ENCODE assay signal across 24 cellular contexts in genomic region chr9:69894720-69895119, GRCh38.
DNase-seq lines count a peak whose midpoint lies in the region; ATAC-seq, FAIRE-seq and TF ChIP-seq lines count a peak whose summit lies in the region.
"Had no signal": no experiment of that assay in that cellular context is flagged by ENCODE, and none has a peak within 500 bp of the region (broad histone marks: within the 10 kb centered on the region; RNA-seq: fewer than 3 reads in every experiment).

No MANE protein-coding gene starts in this region.

- no peak overlapping the region for H3K18ac ChIP-seq in H1 (ENCODE audit: extremely low read depth, low read length)

- CTCF ChIA-PET in mammary epithelial cell (lab: Charles Lee; ENCODE audit: low non-redundant PET), result no interaction called here
- CTCF ChIA-PET in MCF 10A (lab: Yijun Ruan, JAX), result no interaction called here
- CTCF ChIA-PET in H1 (lab: Charles Lee; ENCODE audit: partially characterized antibody), result interaction anchor here (1.8 kb wide), 1 partner anchor 9 kb away, joined by 4 read pairs; no protein-coding TSS in a partner anchor

- no peak overlapping the region for H3K56ac ChIP-seq in H1 (replicated peaks; ENCODE audit: insufficient read length, low read depth, low read length)

- no peaks in the 10 kb centered on the region for H3K79me1 ChIP-seq in H1 (ENCODE audit: low read depth, low read length)

- H3K27me3 ChIP-seq in mammary epithelial cell (ENCODE audit: insufficient read depth, low read length) (no peaks in the 10 kb centered on the region), H1 (replicated peaks in 1 of 4; ENCODE audit: control insufficient read depth in 3 of 4, extremely low read depth in 1 of 4, insufficient read depth in 3 of 4, low read length in 3 of 4) (no peaks in the 10 kb centered on the region), liver (ENCODE audit: control insufficient read depth in 4 of 4, insufficient read depth in 4 of 4, low read length in 3 of 4) (no peaks in the 10 kb centered on the region), adrenal gland (no peaks in the 10 kb centered on the region)
- H3K27me3 ChIP-seq: BE2C had no signal

- H3K9me3 ChIP-seq in mammary epithelial cell (replicated peaks; ENCODE audit: insufficient read depth, low read length), result no peaks in the 10 kb centered on the region
- H3K9me3 ChIP-seq in H1 (ENCODE audit: insufficient read depth in 2 of 2, low read depth in 1 of 2, low read length in 1 of 2), result no peaks in the 10 kb centered on the region
- no peaks in the 10 kb centered on the region for H3K9me3 ChIP-seq in liver (ENCODE audit: control insufficient read depth in 4 of 4, low read length in 3 of 4)
- peaks cover 0 to 6% (median 0%) of the 10 kb centered on the region in 3 donors for H3K9me3 ChIP-seq in adrenal gland (replicated peaks in 1 of 3)
- H3K9me3 ChIP-seq: BE2C had no signal

- dilution Hi-C loops in mammary epithelial cell (cut with HindIII; ENCODE audit: low sequenced_read_pairs), result loop anchor here (5.0 kb wide), 1 partner anchor 52 kb away; no protein-coding TSS in a partner anchor

- TF ChIP-seq CTCF in mammary epithelial cell (conservative IDR thresholded peaks at IDR 0.05 in 1 of 2, IDR thresholded peaks at IDR 0.05 in 1 of 2; ENCODE audit: extremely low read depth in 1 of 2, insufficient read depth in 1 of 2, low read depth in 1 of 2, low read length in 2 of 2) (no peak), MCF 10A (IDR thresholded peaks at IDR 0.05; ENCODE audit: unreplicated experiment) (no peak), H1 (IDR thresholded peaks at IDR 0.05; ENCODE audit: control extremely low read depth in 1 of 3, insufficient read depth in 1 of 3, low read depth in 1 of 3, low read length in 3 of 3) (no peak), liver (IDR thresholded peaks at IDR 0.05; ENCODE audit: low read depth, low read length, missing input control) (no peak), adrenal gland (IDR thresholded peaks at IDR 0.05) (no peak)

- H3K14ac ChIP-seq in H1 (ENCODE audit: insufficient read length), result no peak overlapping the region

- no peaks in the 10 kb centered on the region for H3K9me3 Mint-ChIP-seq in MCF 10A (ENCODE audit: unreplicated experiment)
- H3K9me3 Mint-ChIP-seq: CD14-positive monocyte; CD8-positive, alpha-beta memory T cell had no signal

- H3K27ac ChIP-seq in mammary epithelial cell (ENCODE audit: insufficient read depth, low read depth, low read length) (no peak overlapping the region), H1 (ENCODE audit: low read depth, low read length) (no peak overlapping the region), liver (ENCODE audit: low read depth in 1 of 2, low read length in 2 of 2) (no peak overlapping the region), adrenal gland (no peak overlapping the region)
- H3K27ac ChIP-seq: 22Rv1, SK-N-MC had no signal

- H2BK15ac ChIP-seq in H1 (ENCODE audit: low read length), result no peak overlapping the region

- H3K79me2 ChIP-seq in mammary epithelial cell (ENCODE audit: insufficient read depth, low read length), result no peaks in the 10 kb centered on the region
- no peaks in the 10 kb centered on the region for H3K79me2 ChIP-seq in H1 (ENCODE audit: control insufficient read depth in 1 of 2, insufficient read depth in 2 of 2, low read length in 2 of 2)

- H4K8ac ChIP-seq in H1 (ENCODE audit: extremely low read depth, insufficient read depth, low read length), result no peak overlapping the region

- H3K27me3 Mint-ChIP-seq in MCF 10A (ENCODE audit: insufficient read depth, unreplicated experiment), result no peaks in the 10 kb centered on the region

- H2AK5ac ChIP-seq in H1 (ENCODE audit: low read depth, low read length), result no peak overlapping the region

- H3K4me2 ChIP-seq in mammary epithelial cell (ENCODE audit: insufficient read depth, low read depth, low read length) (no peak overlapping the region), H1 (ENCODE audit: insufficient read depth in 1 of 2, low read depth in 2 of 2, low read length in 2 of 2) (no peak overlapping the region)

- H3K27ac Mint-ChIP-seq in MCF 10A (ENCODE audit: low read depth, unreplicated experiment), result no peak overlapping the region
- H3K27ac Mint-ChIP-seq: CD14-positive monocyte had no signal

- no peak overlapping the region for H4K5ac ChIP-seq in H1 (ENCODE audit: insufficient read length, low read depth, low read length)

- peak overlapping the region; percentile 65 for H3K23ac ChIP-seq in H1 (ENCODE audit: insufficient read length)

- H4K20me1 ChIP-seq in mammary epithelial cell (ENCODE audit: insufficient read depth, low read length) (no peaks in the 10 kb centered on the region), H1 (replicated peaks in 1 of 2; ENCODE audit: control insufficient read depth in 1 of 2, insufficient read depth in 2 of 2, low read length in 2 of 2) (no peaks in the 10 kb centered on the region)

- H3K9ac ChIP-seq in mammary epithelial cell (ENCODE audit: insufficient read depth, low read length) (no peak overlapping the region), H1 (replicated peaks in 1 of 4; ENCODE audit: extremely low read depth in 1 of 4, low read depth in 3 of 4, low read length in 3 of 4) (no peak overlapping the region), liver (ENCODE audit: low read depth in 1 of 2, low read length in 2 of 2) (no peak overlapping the region)

- H3K4ac ChIP-seq in H1 (replicated peaks; ENCODE audit: insufficient read length, low read depth, low read length), result no peak overlapping the region

- no peak overlapping the region for H3K4me3 ChIP-seq in mammary epithelial cell (replicated peaks in 1 of 3; ENCODE audit: insufficient read depth in 1 of 3, low read depth in 2 of 3, low read length in 3 of 3)
- no peak overlapping the region for H3K4me3 ChIP-seq in H1 (ENCODE audit: extremely low read depth in 1 of 4, insufficient read depth in 2 of 4, low read depth in 3 of 4, low read length in 4 of 4)
- H3K4me3 ChIP-seq in liver (ENCODE audit: low read depth in 1 of 3, low read length in 3 of 3), result no peak overlapping the region
- H3K4me3 ChIP-seq in adrenal gland, result no peak overlapping the region
- H3K4me3 ChIP-seq: SK-N-MC had no signal

- H3K36me3 Mint-ChIP-seq in MCF 10A (ENCODE audit: insufficient read depth, unreplicated experiment), result no peaks in the 10 kb centered on the region
- H3K36me3 Mint-ChIP-seq: CD14-positive monocyte; CD8-positive, alpha-beta memory T cell had no signal

- DNase-seq in mammary epithelial cell (no peak), MCF 10A (ENCODE audit: unreplicated experiment) (no peak), H1 (ENCODE audit: low read depth in 1 of 2, low spot score in 2 of 2) (no peak), urothelium cell line (ENCODE audit: low spot score) (no peak), adrenal gland (no peak)
- DNase-seq: ACHN; BE2C; CD8-positive, alpha-beta memory T cell; H7; NCI-H1105 treated with DMSO at 0.1 percent for 48 hours; NCI-H146; NCI-H1930; NCI-H2107; NCI-H446; NCI-H524 treated with DMSO at 0.1 percent for 48 hours; NCI-H774; SIG-M5 had no signal

- FAIRE-seq in H1 (lab: Jason Lieb, UNC) (no peak), urothelium cell line (lab: Jason Lieb, UNC) (peak; percentile 40)
- FAIRE-seq: G401.6 had no signal

- no peak overlapping the region for H4K91ac ChIP-seq in H1 (replicated peaks; ENCODE audit: insufficient read length, low read length)

- intact Hi-C loops in mammary epithelial cell (cut with micrococcal nuclease), result no loop called here
- intact Hi-C loops in MCF 10A (cut with micrococcal nuclease), result no loop called here
- intact Hi-C loops in adrenal gland (cut with DNase I), result no loop called here

- H2BK20ac ChIP-seq in H1 (ENCODE audit: low read length), result no peak overlapping the region

- POLR2A ChIA-PET in MCF 10A (lab: Yijun Ruan, JAX) (interaction anchor here (0.6 kb wide), 2 partner anchors 21 to 310 kb away, joined by 3 read pairs; no protein-coding TSS in a partner anchor), H1 (lab: Charles Lee; ENCODE audit: partially characterized antibody) (interaction anchor here (0.7 kb wide), 1 partner anchor 173 kb away, joined by 3 read pairs; no protein-coding TSS in a partner anchor)

- in situ Hi-C loops in mammary epithelial cell (cut with MboI; ENCODE audit: low sequenced_read_pairs in 2 of 2), result loop anchor here in 1 of 2 donors (25.0 kb wide), 1 partner anchor 832 kb away; no protein-coding TSS in a partner anchor

- no peak for TF ChIP-seq EP300 in H1 (IDR thresholded peaks at IDR 0.05; ENCODE audit: borderline replicate concordance in 1 of 2, low read depth in 2 of 2, low read length in 2 of 2)

- peak overlapping the region; percentile 47 for H2AFZ ChIP-seq in mammary epithelial cell (ENCODE audit: low read depth, low read length)
- H2AFZ ChIP-seq in H1 (ENCODE audit: low read length), result no peak overlapping the region

- no peak overlapping the region for H2BK120ac ChIP-seq in H1 (replicated peaks; ENCODE audit: low read depth, low read length)

- no peak overlapping the region for H3K4me3 Mint-ChIP-seq in MCF 10A (ENCODE audit: unreplicated experiment)
- H3K4me3 Mint-ChIP-seq: CD14-positive monocyte; CD8-positive, alpha-beta memory T cell had no signal

- peaks cover 22% of the 10 kb centered on the region for H3K4me1 ChIP-seq in mammary epithelial cell (ENCODE audit: insufficient read depth, low read length)
- no peaks in the 10 kb centered on the region for H3K4me1 ChIP-seq in H1 (replicated peaks in 1 of 4; ENCODE audit: control insufficient read depth in 3 of 4, insufficient read depth in 4 of 4, low read length in 3 of 4)
- H3K4me1 ChIP-seq in liver (ENCODE audit: control insufficient read depth in 4 of 4, insufficient read depth in 4 of 4, low read length in 3 of 4), result peaks cover 0 to 9% (median 4%) of the 10 kb centered on the region in 4 donors
- H3K4me1 ChIP-seq in adrenal gland (replicated peaks in 1 of 2), result no peaks in the 10 kb centered on the region
- H3K4me1 ChIP-seq: BE2C had no signal

- BruUV-seq in mammary epithelial cell (replicated peaks; lab: Mats Ljungman, UMichigan) (no TSS peak), MCF 10A (replicated peaks; lab: Mats Ljungman, UMichigan) (no TSS peak)

- no peak overlapping the region for H2BK12ac ChIP-seq in H1 (ENCODE audit: low read depth, low read length)

- no peak for TF ChIP-seq RAD21 in H1 (IDR thresholded peaks at IDR 0.05 in 1 of 2, conservative IDR thresholded peaks at IDR 0.05 in 1 of 2; ENCODE audit: low read depth in 2 of 2, low read length in 2 of 2)
- no peak for TF ChIP-seq RAD21 in liver (IDR thresholded peaks at IDR 0.05)

- ATAC-seq in HG03439 (IDR thresholded peaks at IDR 0.05; ENCODE audit: unreplicated experiment) (no peak), HG03571 (IDR thresholded peaks at IDR 0.05; ENCODE audit: unreplicated experiment) (no peak)

- no peaks in the 10 kb centered on the region for H3K23me2 ChIP-seq in H1 (ENCODE audit: low read depth, low read length)

- TF ChIP-seq POLR2A in H1 (IDR thresholded peaks at IDR 0.05; ENCODE audit: control extremely low read depth in 1 of 2, low read depth in 2 of 2, low read length in 2 of 2), result no peak
- TF ChIP-seq POLR2A in adrenal gland (IDR thresholded peaks at IDR 0.05), result no peak

- no peak overlapping the region for H2BK5ac ChIP-seq in H1 (ENCODE audit: low read depth, low read length)

- H3K36me3 ChIP-seq in mammary epithelial cell (ENCODE audit: insufficient read depth, low read length), result no peaks in the 10 kb centered on the region
- H3K36me3 ChIP-seq in H1 (ENCODE audit: control insufficient read depth in 2 of 4, insufficient read depth in 4 of 4, low read length in 3 of 4), result no peaks in the 10 kb centered on the region
- H3K36me3 ChIP-seq in liver (ENCODE audit: control insufficient read depth in 4 of 4, insufficient read depth in 3 of 4, low read depth in 1 of 4, low read length in 3 of 4), result no peaks in the 10 kb centered on the region
- no peaks in the 10 kb centered on the region for H3K36me3 ChIP-seq in adrenal gland (replicated peaks in 1 of 2)
- H3K36me3 ChIP-seq: BE2C had no signal

- H3K4me1 Mint-ChIP-seq in MCF 10A (ENCODE audit: insufficient read depth, unreplicated experiment), result peaks cover 16% of the 10 kb centered on the region
- H3K4me1 Mint-ChIP-seq: CD8-positive, alpha-beta memory T cell had no signal
